20 cellular contexts compared by ENCODE assay signal in the genomic region with DNA sequence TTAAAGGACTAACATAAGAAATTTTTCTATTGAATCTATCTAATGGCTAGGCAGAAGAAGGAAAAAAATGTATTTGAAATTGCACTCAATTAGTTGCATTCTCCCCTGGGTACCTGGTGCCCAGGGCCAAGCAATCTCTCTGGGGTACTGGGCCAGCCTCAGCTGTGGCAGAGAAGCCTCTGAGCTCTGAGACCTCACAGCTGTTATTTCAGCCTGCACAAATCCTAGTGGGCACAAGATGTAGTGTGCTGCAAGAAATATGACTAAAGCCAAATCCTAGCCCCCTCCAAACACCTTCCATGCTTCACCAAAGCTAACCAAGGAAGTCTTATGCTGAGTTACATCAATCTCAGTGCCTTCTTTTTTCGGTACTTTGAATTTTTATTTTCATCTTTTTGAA.
A peak's percentile ranks its signal among the peaks of the same experiment; 100 is the strongest.
DNase-seq lines count a peak whose midpoint lies in the region; ATAC-seq lines count a peak whose summit lies in the region.
"Had no signal": no experiment of that assay in that cellular context is flagged by ENCODE, and none has a peak within 500 bp of the region (broad histone marks: within the 10 kb centered on the region; RNA-seq: fewer than 3 reads in every experiment).

No MANE protein-coding gene starts in this region.

- H3K36me3 ChIP-seq in skeletal muscle tissue (ENCODE audit: control insufficient read depth in 3 of 3, insufficient read depth in 3 of 3, low read length in 3 of 3), result no peaks in the 10 kb centered on the region
- H3K36me3 ChIP-seq: BE2C; BLaER1 treated with 17β-estradiol and CSF1 and Interleukin-3, amounts not matched to agents 10 nM and 100 nM had no signal

- no peaks in the 10 kb centered on the region for H3K27me3 Mint-ChIP-seq in effector memory CD8-positive, alpha-beta T cell
- H3K27me3 Mint-ChIP-seq: CD4-positive, alpha-beta T cell; CD8-positive, alpha-beta memory T cell had no signal

- no peak overlapping the region for H3K27ac Mint-ChIP-seq in effector memory CD8-positive, alpha-beta T cell
- H3K27ac Mint-ChIP-seq: CD14-positive monocyte; CD4-positive, alpha-beta T cell; CD8-positive, alpha-beta memory T cell had no signal

- H3K27ac ChIP-seq in skeletal muscle tissue (ENCODE audit: low read depth, low read length), result peak overlapping the region; percentile 5
- H3K27ac ChIP-seq: A549; BLaER1 treated with 17β-estradiol and CSF1 and Interleukin-3, amounts not matched to agents 10 nM and 100 nM had no signal

- H3K9ac ChIP-seq in skeletal muscle tissue (ENCODE audit: low read depth in 1 of 3, low read length in 3 of 3), result no peak overlapping the region
- H3K9ac ChIP-seq: BLaER1 treated with 17β-estradiol and CSF1 and Interleukin-3, amounts not matched to agents 10 nM and 100 nM had no signal

- no peak overlapping the region for H3K4me3 Mint-ChIP-seq in effector memory CD8-positive, alpha-beta T cell
- H3K4me3 Mint-ChIP-seq: CD14-positive monocyte; CD4-positive, alpha-beta T cell; CD8-positive, alpha-beta memory T cell had no signal

- no peak for ATAC-seq in effector memory CD8-positive, alpha-beta T cell (replicated peaks)
- ATAC-seq: A549 had no signal

- peaks cover 0 to 3% (median 0%) of the 10 kb centered on the region in 3 donors for H3K4me1 ChIP-seq in skeletal muscle tissue (ENCODE audit: control insufficient read depth in 3 of 3, insufficient read depth in 3 of 3, low read length in 3 of 3)
- H3K4me1 ChIP-seq: A549; BE2C; BLaER1 treated with 17β-estradiol and CSF1 and Interleukin-3, amounts not matched to agents 10 nM and 100 nM had no signal

- peaks cover 0 to 4% (median 0%) of the 10 kb centered on the region in 3 donors for H3K9me3 ChIP-seq in skeletal muscle tissue (ENCODE audit: control insufficient read depth in 3 of 3, low read length in 3 of 3)
- H3K9me3 ChIP-seq: A549; BE2C; BLaER1 treated with 17β-estradiol and CSF1 and Interleukin-3, amounts not matched to agents 10 nM and 100 nM had no signal

- no peaks in the 10 kb centered on the region for H3K27me3 ChIP-seq in skeletal muscle tissue (ENCODE audit: control insufficient read depth in 3 of 3, insufficient read depth in 3 of 3, low read length in 3 of 3)
- H3K27me3 ChIP-seq: BE2C; BLaER1 treated with 17β-estradiol and CSF1 and Interleukin-3, amounts not matched to agents 10 nM and 100 nM had no signal

- DNase-seq in NCI-H1436 (lab: John Stamatoyannopoulos, UW) (peak; percentile 3), NCI-H1436 treated with DMSO at 0.1 percent for 48 hours (lab: John Stamatoyannopoulos, UW) (no peak), NCI-H82 (lab: John Stamatoyannopoulos, UW) (peak; percentile 46), NCI-H82 treated with DMSO at 0.1 percent for 48 hours (lab: John Stamatoyannopoulos, UW; ENCODE audit: unreplicated experiment) (no peak)
- DNase-seq in effector memory CD8-positive, alpha-beta T cell, result no peak
- DNase-seq: 8988T; ACHN; AML-193; BE2C; CD4-positive, alpha-beta T cell; CD8-positive, alpha-beta memory T cell; DMS153; DND-41; GOT3; H7; HCEC 1CT had no signal

- H3K4me3 ChIP-seq in skeletal muscle tissue (ENCODE audit: low read length in 3 of 3), result no peak overlapping the region
- H3K4me3 ChIP-seq: A549; BLaER1 treated with 17β-estradiol and CSF1 and Interleukin-3, amounts not matched to agents 10 nM and 100 nM had no signal

- H3K9me3 Mint-ChIP-seq in effector memory CD8-positive, alpha-beta T cell, result no peaks in the 10 kb centered on the region
- H3K9me3 Mint-ChIP-seq: CD4-positive, alpha-beta T cell; CD8-positive, alpha-beta memory T cell had no signal

- H3K4me1 Mint-ChIP-seq in effector memory CD8-positive, alpha-beta T cell (ENCODE audit: low read depth in 2 of 2), result no peaks in the 10 kb centered on the region
- H3K4me1 Mint-ChIP-seq: CD14-positive monocyte; CD8-positive, alpha-beta memory T cell had no signal

- H3K36me3 Mint-ChIP-seq in effector memory CD8-positive, alpha-beta T cell (ENCODE audit: insufficient read depth), result no peaks in the 10 kb centered on the region
- H3K36me3 Mint-ChIP-seq: CD14-positive monocyte; CD8-positive, alpha-beta memory T cell had no signal

Comparison
In these comparisons a context has a peak if more than half of its experiments do, and no peak if none do; other contexts are left out.
1. DNase-seq: peak in NCI-H1436 (single experiment) and NCI-H82 (single experiment); none in NCI-H1436 treated with DMSO at 0.1 percent for 48 hours (single experiment), NCI-H82 treated with DMSO at 0.1 percent for 48 hours (single experiment) and effector memory CD8-positive, alpha-beta T cell (0 of 3).